In genomic region chr21:44753357-44753756, GRCh38 we compare ENCODE assay signal across 11 cellular contexts.
"Had no signal": no experiment of that assay in that cellular context is flagged by ENCODE, and none has a peak within 500 bp of the region (broad histone marks: within the 10 kb centered on the region; RNA-seq: fewer than 3 reads in every experiment).

No MANE protein-coding gene starts in this region.

- H3K36me3 ChIP-seq: breast epithelium, left ventricle myocardium inferior, neural progenitor cell, uterus had no signal

- H3K9me3 ChIP-seq: uterus had no signal

- H3K4me1 ChIP-seq: breast epithelium, uterus had no signal

- ATAC-seq: activated CD4-positive, CD25-positive, alpha-beta regulatory T cell treated with anti-CD3 and anti-CD28 coated beads, Interleukin-2, amount 50 U/mL, for 24 hours; T-helper 17 cell had no signal

- DNase-seq: activated CD4-positive, alpha-beta T cell treated with anti-CD3 and anti-CD28 coated beads, Interleukin-2, amount 50 U/mL, for 48 hours; activated naive CD4-positive, alpha-beta T cell; activated T-cell treated with anti-CD3 and anti-CD28 coated beads, Interleukin-2, amount 50 U/mL, for 48 hours; head of caudate nucleus; left ventricle myocardium inferior; T-helper 17 cell; uterus had no signal

- H3K27me3 ChIP-seq: foreskin keratinocyte, uterus had no signal

- H3K4me3 ChIP-seq: breast epithelium, left ventricle myocardium inferior, neural progenitor cell, uterus had no signal

- H3K27ac ChIP-seq: breast epithelium, left ventricle myocardium inferior, neural progenitor cell, uterus had no signal
